ENCODE assay signal across 20 cellular contexts in genomic region chr11:3809624-3809928, GRCh38. TPM values are rescaled to one million over a fixed set of nuclear protein-coding genes. Genes with fewer than 3 reads are reported as not detected.
A peak's percentile ranks its signal among the peaks of the same experiment; 100 is the strongest.
DNase-seq lines count a peak whose midpoint lies in the region; ATAC-seq and TF ChIP-seq lines count a peak whose summit lies in the region.
"Had no signal": no experiment of that assay in that cellular context is flagged by ENCODE, and none has a peak within 500 bp of the region (broad histone marks: within the 10 kb centered on the region; RNA-seq: fewer than 3 reads in every experiment).

No MANE protein-coding gene starts in this region.

- peaks cover 27% of the 10 kb centered on the region for H3K4me1 Mint-ChIP-seq in stimulated activated effector memory CD8-positive, alpha-beta T cell treated with anti-CD3 and anti-CD28 coated beads, Interleukin-12 subunit alpha, Interleukin-12 subunit beta, amount 100 ng/mL, for 72 hours

- H3K36me3 ChIP-seq in heart left ventricle, result no peaks in the 10 kb centered on the region
- no peaks in the 10 kb centered on the region for H3K36me3 ChIP-seq in OCI-LY3 (replicated peaks; ENCODE audit: low read depth, low read length)
- no peaks in the 10 kb centered on the region for H3K36me3 ChIP-seq in hepatocyte (replicated peaks; ENCODE audit: insufficient read depth, low read depth)
- H3K36me3 ChIP-seq in tibial artery, result no peaks in the 10 kb centered on the region
- H3K36me3 ChIP-seq: BE2C, transverse colon had no signal

- no peaks in the 10 kb centered on the region for H3K79me2 ChIP-seq in OCI-LY3 (ENCODE audit: low read length)
- H3K79me2 ChIP-seq in hepatocyte, result no peaks in the 10 kb centered on the region

- H3K9me3 Mint-ChIP-seq in stimulated activated effector memory CD8-positive, alpha-beta T cell treated with anti-CD3 and anti-CD28 coated beads, Interleukin-12 subunit alpha, Interleukin-12 subunit beta, amount 100 ng/mL, for 72 hours, result no peaks in the 10 kb centered on the region
- H3K9me3 Mint-ChIP-seq: activated CD8-positive, alpha-beta T cell treated with anti-CD3 and anti-CD28 coated beads for 36 hours; activated naive CD8-positive, alpha-beta T cell treated with anti-CD3 and anti-CD28 coated beads, Interleukin-2, amount 50 U/mL, for 24 hours; brain; effector memory CD8-positive, alpha-beta T cell; HFFc6; stimulated activated naive CD8-positive, alpha-beta T cell treated with anti-CD3 and anti-CD28 coated beads, Interleukin-15, amount 100 ng/mL, for 72 hours had no signal

- DNase-seq in heart left ventricle (peak in 1 of 5 donors; percentile 4), Right ventricle myocardium inferior (ENCODE audit: missing footprints) (no peak), hepatocyte (ENCODE audit: low spot score) (no peak), tibial artery (no peak), GM10248 (ENCODE audit: extremely low spot score) (no peak), NCI-H2029 (lab: John Stamatoyannopoulos, UW) (no peak)
- DNase-seq in stimulated activated effector memory CD8-positive, alpha-beta T cell treated with anti-CD3 and anti-CD28 coated beads, Interleukin-12 subunit alpha, Interleukin-12 subunit beta, amount 100 ng/mL, for 72 hours (ENCODE audit: low spot score in 2 of 2), result no peak
- DNase-seq: activated T-cell treated with anti-CD3 and anti-CD28 coated beads for 4 hours, BE2C, glutamatergic neuron, nucleus accumbens, spleen had no signal

- no peak overlapping the region for H3K9ac ChIP-seq in OCI-LY3 (ENCODE audit: low read length)

- H3K4me3 ChIP-seq in heart left ventricle (no peak overlapping the region), OCI-LY3 (ENCODE audit: low read length) (no peak overlapping the region), hepatocyte (no peak overlapping the region), tibial artery (no peak overlapping the region)

- H3K4me3 Mint-ChIP-seq in stimulated activated effector memory CD8-positive, alpha-beta T cell treated with anti-CD3 and anti-CD28 coated beads, Interleukin-12 subunit alpha, Interleukin-12 subunit beta, amount 100 ng/mL, for 72 hours, result no peak overlapping the region

- CTCF ChIA-PET in GM10248 (lab: Yijun Ruan, JAX), result interaction anchor here (0.7 to 5.2 kb wide), 26 partner anchors 11 to 273 kb away, joined by 3 to 47 read pairs (median 5); partner anchors contain the start of genes NUP98, RHOG and STIM1

- no peaks in the 10 kb centered on the region for H3K9me2 ChIP-seq in hepatocyte (replicated peaks; ENCODE audit: insufficient read depth)

- H3K4me1 ChIP-seq in heart left ventricle, result peaks cover 0 to 38% (median 16%) of the 10 kb centered on the region in 12 donors
- H3K4me1 ChIP-seq in OCI-LY3 (ENCODE audit: low read length), result peaks cover 4% of the 10 kb centered on the region; the same call in 1 of the 2 replicates
- H3K4me1 ChIP-seq in hepatocyte (ENCODE audit: insufficient read depth), result no peaks in the 10 kb centered on the region
- H3K4me1 ChIP-seq in tibial artery, result peaks cover 0 to 13% (median 3%) of the 10 kb centered on the region in 4 donors
- H3K4me1 ChIP-seq: BE2C had no signal

- intact Hi-C loops in heart left ventricle (cut with DNase I), result loop anchor here in 4 of 10 donors (5.0 kb wide), 1 partner anchor 33 kb away; the partner anchor contains the start of gene RHOG (in 4 of the 4)
- intact Hi-C loops in Right ventricle myocardium inferior (cut with DNase I), result no loop called here
- intact Hi-C loops in tibial artery (cut with DNase I; ENCODE audit: low total_unique reads), result no loop called here

- no peak overlapping the region for H2AFZ ChIP-seq in OCI-LY3 (ENCODE audit: low read depth, low read length)
- H2AFZ ChIP-seq in hepatocyte, result no peak overlapping the region

- TF ChIP-seq CTCF in heart left ventricle (IDR thresholded peaks at IDR 0.05) (no peak), OCI-LY3 (IDR thresholded peaks at IDR 0.05; ENCODE audit: low read depth, low read length) (no peak), hepatocyte (IDR thresholded peaks at IDR 0.05; ENCODE audit: poor library complexity) (no peak), tibial artery (IDR thresholded peaks at IDR 0.05) (no peak), GM10248 (IDR thresholded peaks at IDR 0.05; ENCODE audit: control extremely low read depth, extremely low read depth, low read depth, missing control alignments) (no peak)

- H3K4me2 ChIP-seq in OCI-LY3 (ENCODE audit: low read length) (0 out of 2 replicates have a peak overlapping the region, but pooled peaks have one; percentile 80), hepatocyte (peak overlapping the region; percentile 91)

- no peaks in the 10 kb centered on the region for H4K20me1 ChIP-seq in OCI-LY3 (ENCODE audit: insufficient read depth, low read length)
- no peaks in the 10 kb centered on the region for H4K20me1 ChIP-seq in hepatocyte (ENCODE audit: insufficient read depth, poor library complexity, severe bottlenecking)

- TF ChIP-seq POLR2A in heart left ventricle (IDR thresholded peaks at IDR 0.05), result no peak

- POLR2A ChIA-PET in GM10248 (lab: Yijun Ruan, JAX), result interaction anchor here (0.8 to 1.4 kb wide), 3 partner anchors 10 to 31 kb away, joined by 3 to 5 read pairs (median 3); partner anchors contain the start of genes NUP98 and RHOG

- H3K27ac ChIP-seq in heart left ventricle (peak overlapping the region in 8 of 12 donors; percentile 35 to 87 (median 72)), OCI-LY3 (ENCODE audit: low read length) (no peak overlapping the region), hepatocyte (no peak overlapping the region), tibial artery (no peak overlapping the region)

- WGBS in heart left ventricle, 4 donors, result 94 to 100% (median 99%) methylated on average over 1 of the region's 1 CpG
- WGBS in hepatocyte (ENCODE audit: low lambda C conversion rate, missing lambda C conversion rate), result 93% methylated on average over 1 of the region's 1 CpG

- H3K36me3 Mint-ChIP-seq in stimulated activated effector memory CD8-positive, alpha-beta T cell treated with anti-CD3 and anti-CD28 coated beads, Interleukin-12 subunit alpha, Interleukin-12 subunit beta, amount 100 ng/mL, for 72 hours, result no peaks in the 10 kb centered on the region
- H3K36me3 Mint-ChIP-seq: brain had no signal

- H3K9me3 ChIP-seq in heart left ventricle (no peaks in the 10 kb centered on the region), OCI-LY3 (ENCODE audit: insufficient read depth, low read length) (no peaks in the 10 kb centered on the region), hepatocyte (ENCODE audit: low read depth) (no peaks in the 10 kb centered on the region), tibial artery (no peaks in the 10 kb centered on the region)
- H3K9me3 ChIP-seq: BE2C, spleen, transverse colon had no signal

- H3K27ac Mint-ChIP-seq in stimulated activated effector memory CD8-positive, alpha-beta T cell treated with anti-CD3 and anti-CD28 coated beads, Interleukin-12 subunit alpha, Interleukin-12 subunit beta, amount 100 ng/mL, for 72 hours, result peak overlapping the region; percentile 93
- H3K27ac Mint-ChIP-seq: effector memory CD8-positive, alpha-beta T cell had no signal

- H3K27me3 ChIP-seq in heart left ventricle, result no peaks in the 10 kb centered on the region
- no peaks in the 10 kb centered on the region for H3K27me3 ChIP-seq in OCI-LY3 (ENCODE audit: low read depth, low read length)
- no peaks in the 10 kb centered on the region for H3K27me3 ChIP-seq in hepatocyte
- no peaks in the 10 kb centered on the region for H3K27me3 ChIP-seq in tibial artery
- H3K27me3 ChIP-seq: BE2C, spleen, transverse colon had no signal

- ATAC-seq in heart left ventricle, result no peak
- ATAC-seq in Right ventricle myocardium inferior, result no peak
- ATAC-seq in stimulated activated effector memory CD8-positive, alpha-beta T cell treated with anti-CD3 and anti-CD28 coated beads, Interleukin-12 subunit alpha, Interleukin-12 subunit beta, amount 100 ng/mL, for 72 hours, result no peak

RNA-seq across cellular contexts. Expression of gene PGAP2, which starts 1.2 kb away (rescaled TPM):
- total RNA-seq in heart left ventricle (10 to 100 TPM; 17.6 to 31.7 (median 23.3) TPM), Right ventricle myocardium inferior (26.6 TPM), hepatocyte (19.0 and 20.3 TPM in 2 replicates)
- polyA plus RNA-seq in heart left ventricle (10 to 100 TPM; 12.9 to 17.3 TPM), hepatocyte (35.5 and 37.6 TPM in 2 replicates)

RNA-seq across cellular contexts. Expression of gene NUP98, which starts 12.2 kb away (rescaled TPM):
- 10 to 100 TPM; 36.0 to 77.9 (median 46.2) TPM for total RNA-seq in heart left ventricle
- polyA plus RNA-seq in heart left ventricle, result 10 to 100 TPM; 13.2 to 25.4 TPM
- total RNA-seq in Right ventricle myocardium inferior, result 40.4 TPM
- 81.4 and 95.9 TPM in 2 replicates for total RNA-seq in hepatocyte
- 22.7 and 23.6 TPM in 2 replicates for polyA plus RNA-seq in hepatocyte

RNA-seq across cellular contexts. Expression of gene RHOG, which starts 31.2 kb away (rescaled TPM):
- total RNA-seq in heart left ventricle, result 10 to 100 TPM; 17.9 to 69.1 (median 30.1) TPM
- 10 to 100 TPM; 23.0 to 50.4 TPM for polyA plus RNA-seq in heart left ventricle
- 25.6 TPM for total RNA-seq in Right ventricle myocardium inferior
- total RNA-seq in hepatocyte, result 18.0 and 18.4 TPM in 2 replicates
- 36.9 and 44.4 TPM in 2 replicates for polyA plus RNA-seq in hepatocyte

RNA-seq across cellular contexts. Expression of gene STIM1, which starts 45.9 kb away (rescaled TPM):
- total RNA-seq in heart left ventricle, result 10 to 100 TPM; 24.4 to 42.9 (median 28.9) TPM
- polyA plus RNA-seq in heart left ventricle, result 10 to 100 TPM; 13.2 to 36.2 TPM
- 28.9 TPM for total RNA-seq in Right ventricle myocardium inferior
- total RNA-seq in hepatocyte, result 19.6 and 20.1 TPM in 2 replicates
- 14.7 and 18.5 TPM in 2 replicates for polyA plus RNA-seq in hepatocyte

Comparison
In these comparisons a context has a peak if more than half of its experiments do, and no peak if none do; other contexts are left out.
1. H3K27ac ChIP-seq: peak in heart left ventricle (8 of 12); none in OCI-LY3 (single experiment), hepatocyte (single experiment) and tibial artery (0 of 2).